Comparison of ENCODE assay signal across 17 cellular contexts in genomic region chr10:61905837-61906236, GRCh38. TPM values are rescaled to one million over a fixed set of nuclear protein-coding genes. Genes with fewer than 3 reads are reported as not detected.
DNase-seq lines count a peak whose midpoint lies in the region; ATAC-seq and TF ChIP-seq lines count a peak whose summit lies in the region.
"Had no signal": no experiment of that assay in that cellular context is flagged by ENCODE, and none has a peak within 500 bp of the region (broad histone marks: within the 10 kb centered on the region; RNA-seq: fewer than 3 reads in every experiment).

No MANE protein-coding gene starts in this region.

- H3K18ac ChIP-seq in IMR-90 (ENCODE audit: low read depth, low read length), result no peak overlapping the region

- H3K4me1 ChIP-seq in IMR-90 (ENCODE audit: control insufficient read depth, insufficient read depth, low read length) (peaks cover 6% of the 10 kb centered on the region; the same call in 1 of the 2 replicates), Karpas-422 (ENCODE audit: low read length) (peaks cover 32% of the 10 kb centered on the region)

- no peak overlapping the region for H3K27ac ChIP-seq in IMR-90 (ENCODE audit: insufficient read depth, low read length)
- no peak overlapping the region for H3K27ac ChIP-seq in Karpas-422 (ENCODE audit: low read length)
- H3K27ac ChIP-seq: ovary had no signal

- no peak overlapping the region for H4K91ac ChIP-seq in IMR-90 (ENCODE audit: insufficient read depth, low read depth, low read length)

- TF ChIP-seq RAD21 in IMR-90 (IDR thresholded peaks at IDR 0.05; ENCODE audit: low read length), result no peak

- CTCF ChIA-PET in IMR-90 (lab: Yijun Ruan, JAX), result interaction anchor here (0.6 to 2.3 kb wide), 3 partner anchors 9 to 155 kb away, joined by 3 to 6 read pairs (median 3); no protein-coding TSS in a partner anchor

- ATAC-seq in IMR-90 (ENCODE audit: low read depth), result no peak
- no peak for ATAC-seq in central memory CD8-positive, alpha-beta T cell (replicated peaks; ENCODE audit: extremely low read depth, poor library complexity, severe bottlenecking)
- ATAC-seq in stimulated activated effector memory CD8-positive, alpha-beta T cell treated with anti-CD3 and anti-CD28 coated beads, Interleukin-12 subunit alpha, Interleukin-12 subunit beta, amount 100 ng/mL, for 72 hours, result no peak
- ATAC-seq in GM19328 (IDR thresholded peaks at IDR 0.05; ENCODE audit: unreplicated experiment), result no peak
- ATAC-seq: activated CD8-positive, alpha-beta T cell treated with anti-CD3 and anti-CD28 coated beads for 36 hours; left lobe of liver had no signal

- H3K9ac ChIP-seq in IMR-90 (ENCODE audit: low read depth, low read length) (no peak overlapping the region), Karpas-422 (ENCODE audit: low read length) (no peak overlapping the region)
- H3K9ac ChIP-seq: SK-N-SH had no signal

- H2BK120ac ChIP-seq in IMR-90 (ENCODE audit: low read depth, low read length), result no peak overlapping the region

- H3K23ac ChIP-seq in IMR-90 (ENCODE audit: low read depth, low read length), result no peak overlapping the region

- no CpG with 5 or more reads among the region's 1 CpG for WGBS in IMR-90 (ENCODE audit: extremely low coverage in 2 of 2, insufficient read length in 1 of 2), 2 experiments

- H2BK5ac ChIP-seq in IMR-90 (ENCODE audit: low read depth, low read length, poor library complexity, severe bottlenecking), result no peak overlapping the region

- TF ChIP-seq POLR2A in IMR-90 (IDR thresholded peaks at IDR 0.05; ENCODE audit: low read depth, low read length), result no peak

- H3K4me3 Mint-ChIP-seq in T-helper 1 cell treated with Interleukin-12 subunit alpha and Interleukin-12 subunit beta and Interleukin-4 antibody, amounts not matched to agents 30 μg/mL and 1 μg/mL, for 36 hours, result peak overlapping the region; percentile 24
- H3K4me3 Mint-ChIP-seq in central memory CD8-positive, alpha-beta T cell, result peak overlapping the region; percentile 87
- peak overlapping the region; percentile 75 for H3K4me3 Mint-ChIP-seq in stimulated activated effector memory CD8-positive, alpha-beta T cell treated with anti-CD3 and anti-CD28 coated beads, Interleukin-12 subunit alpha, Interleukin-12 subunit beta, amount 100 ng/mL, for 72 hours

- no peak for DNase-seq in T-helper 1 cell
- DNase-seq in IMR-90, result no peak
- no peak for DNase-seq in central memory CD8-positive, alpha-beta T cell (ENCODE audit: low spot score in 2 of 2)
- DNase-seq in stimulated activated effector memory CD8-positive, alpha-beta T cell treated with anti-CD3 and anti-CD28 coated beads, Interleukin-12 subunit alpha, Interleukin-12 subunit beta, amount 100 ng/mL, for 72 hours (ENCODE audit: low spot score in 2 of 2), result no peak
- no peak for DNase-seq in nucleus accumbens (lab: John Stamatoyannopoulos, UW)
- DNase-seq in Karpas-422, result no peak
- DNase-seq: 8988T; activated CD8-positive, alpha-beta T cell treated with anti-CD3 and anti-CD28 coated beads for 36 hours; NCI-H1105 treated with DMSO at 0.1 percent for 48 hours; NCI-H82; ovary; SK-N-SH had no signal

- H3K9me1 ChIP-seq in IMR-90 (ENCODE audit: insufficient read depth, low read length), result peaks cover 10% of the 10 kb centered on the region

- H3K9me3 Mint-ChIP-seq in T-helper 1 cell treated with Interleukin-12 subunit alpha and Interleukin-12 subunit beta and Interleukin-4 antibody, amounts not matched to agents 30 μg/mL and 1 μg/mL, for 36 hours, result no peaks in the 10 kb centered on the region
- H3K9me3 Mint-ChIP-seq in central memory CD8-positive, alpha-beta T cell, result no peaks in the 10 kb centered on the region
- no peaks in the 10 kb centered on the region for H3K9me3 Mint-ChIP-seq in stimulated activated effector memory CD8-positive, alpha-beta T cell treated with anti-CD3 and anti-CD28 coated beads, Interleukin-12 subunit alpha, Interleukin-12 subunit beta, amount 100 ng/mL, for 72 hours
- H3K9me3 Mint-ChIP-seq: activated CD8-positive, alpha-beta T cell treated with anti-CD3 and anti-CD28 coated beads for 36 hours; activated T-helper 2 cell treated with anti-CD3 and anti-CD28 coated beads, Interferon-gamma antibody, Interleukin-2, Interleukin-4, amounts not matched to agents 10 μg/mL and 5 μg/mL and 100 μg/mL, durations not matched to agents 14 hours and 24 hours and 36 hours had no signal

- H3K4me1 Mint-ChIP-seq in T-helper 1 cell treated with Interleukin-12 subunit alpha and Interleukin-12 subunit beta and Interleukin-4 antibody, amounts not matched to agents 30 μg/mL and 1 μg/mL, for 36 hours (ENCODE audit: low read depth), result peaks cover 44% of the 10 kb centered on the region
- H3K4me1 Mint-ChIP-seq in central memory CD8-positive, alpha-beta T cell, result peaks cover 37% of the 10 kb centered on the region
- H3K4me1 Mint-ChIP-seq in stimulated activated effector memory CD8-positive, alpha-beta T cell treated with anti-CD3 and anti-CD28 coated beads, Interleukin-12 subunit alpha, Interleukin-12 subunit beta, amount 100 ng/mL, for 72 hours, result peaks cover 22% of the 10 kb centered on the region

- H3K36me3 ChIP-seq in IMR-90 (ENCODE audit: control insufficient read depth, insufficient read depth, low read length) (peaks cover 15% of the 10 kb centered on the region), Karpas-422 (ENCODE audit: insufficient read depth, low read length) (no peaks in the 10 kb centered on the region)
- H3K36me3 ChIP-seq: HAP-1, ovary had no signal

- H3K27ac Mint-ChIP-seq in T-helper 1 cell treated with Interleukin-12 subunit alpha and Interleukin-12 subunit beta and Interleukin-4 antibody, amounts not matched to agents 30 μg/mL and 1 μg/mL, for 36 hours, result no peak overlapping the region
- no peak overlapping the region for H3K27ac Mint-ChIP-seq in central memory CD8-positive, alpha-beta T cell (ENCODE audit: low read depth)
- H3K27ac Mint-ChIP-seq in stimulated activated effector memory CD8-positive, alpha-beta T cell treated with anti-CD3 and anti-CD28 coated beads, Interleukin-12 subunit alpha, Interleukin-12 subunit beta, amount 100 ng/mL, for 72 hours, result peak overlapping the region; percentile 100

- no peaks in the 10 kb centered on the region for H3K9me2 ChIP-seq in Karpas-422 (replicated peaks; ENCODE audit: insufficient read depth, low read length)
- H3K9me2 ChIP-seq: SK-N-SH had no signal

- H3K36me3 Mint-ChIP-seq in T-helper 1 cell treated with Interleukin-12 subunit alpha and Interleukin-12 subunit beta and Interleukin-4 antibody, amounts not matched to agents 30 μg/mL and 1 μg/mL, for 36 hours (ENCODE audit: low read depth), result peaks cover 42% of the 10 kb centered on the region
- peaks cover 23% of the 10 kb centered on the region for H3K36me3 Mint-ChIP-seq in central memory CD8-positive, alpha-beta T cell (ENCODE audit: insufficient read depth)
- H3K36me3 Mint-ChIP-seq in stimulated activated effector memory CD8-positive, alpha-beta T cell treated with anti-CD3 and anti-CD28 coated beads, Interleukin-12 subunit alpha, Interleukin-12 subunit beta, amount 100 ng/mL, for 72 hours, result peaks cover 69% of the 10 kb centered on the region

- peaks cover 39% of the 10 kb centered on the region; the same call in 1 of the 2 replicates for H4K20me1 ChIP-seq in IMR-90 (ENCODE audit: insufficient read depth, low read length)
- H4K20me1 ChIP-seq in Karpas-422 (ENCODE audit: insufficient read depth, low read depth, low read length), result peaks cover 4% of the 10 kb centered on the region; the same call in 1 of the 2 replicates

- H3K56ac ChIP-seq in IMR-90 (ENCODE audit: extremely low read depth, insufficient read depth, low read length), result no peak overlapping the region

- H3K9me3 ChIP-seq in IMR-90 (ENCODE audit: control insufficient read depth, insufficient read depth, low read length), result no peaks in the 10 kb centered on the region
- H3K9me3 ChIP-seq in Karpas-422 (ENCODE audit: low read length), result no peaks in the 10 kb centered on the region
- H3K9me3 ChIP-seq: HAP-1, ovary, SK-N-SH had no signal

- POLR2A ChIA-PET in IMR-90 (lab: Charles Lee; ENCODE audit: unreplicated experiment), result interaction anchor here (0.6 to 1.6 kb wide), 2 partner anchors 144 to 412 kb away, joined by 6 to 7 read pairs; no protein-coding TSS in a partner anchor

- no peak overlapping the region for H4K8ac ChIP-seq in IMR-90 (ENCODE audit: low read depth in 2 of 2, low read length in 2 of 2)

- H3K4me2 ChIP-seq in IMR-90 (ENCODE audit: low read depth, low read length), result peak overlapping the region; percentile 25; the same call in 1 of the 2 replicates
- no peak overlapping the region for H3K4me2 ChIP-seq in Karpas-422 (ENCODE audit: low read depth, low read length, poor library complexity, severe bottlenecking)

- no peaks in the 10 kb centered on the region for H3K79me2 ChIP-seq in Karpas-422 (ENCODE audit: low read length)

- no peak overlapping the region for H2BK20ac ChIP-seq in IMR-90 (ENCODE audit: low read depth, low read length)

- H3K14ac ChIP-seq in IMR-90 (replicated peaks; ENCODE audit: low read depth, low read length), result no peak overlapping the region

- dilution Hi-C loops in IMR-90 (cut with HindIII; ENCODE audit: low sequenced_read_pairs, unreplicated experiment), result no loop called here

- H2BK15ac ChIP-seq in IMR-90 (ENCODE audit: low read depth, low read length), result no peak overlapping the region

- H2AK9ac ChIP-seq in IMR-90 (replicated peaks; ENCODE audit: low read depth, low read length, poor library complexity), result no peak overlapping the region

- no peak overlapping the region for H4K5ac ChIP-seq in IMR-90 (ENCODE audit: low read depth, low read length)

- no peaks in the 10 kb centered on the region for H3K27me3 Mint-ChIP-seq in T-helper 1 cell treated with Interleukin-12 subunit alpha and Interleukin-12 subunit beta and Interleukin-4 antibody, amounts not matched to agents 30 μg/mL and 1 μg/mL, for 36 hours (ENCODE audit: low read depth)
- no peaks in the 10 kb centered on the region for H3K27me3 Mint-ChIP-seq in central memory CD8-positive, alpha-beta T cell
- H3K27me3 Mint-ChIP-seq: activated CD8-positive, alpha-beta T cell treated with anti-CD3 and anti-CD28 coated beads for 36 hours had no signal

- no peaks in the 10 kb centered on the region for H3K27me3 ChIP-seq in IMR-90 (ENCODE audit: control insufficient read depth, insufficient read depth, low read length)
- H3K27me3 ChIP-seq in Karpas-422 (ENCODE audit: low read length), result 0 out of 2 replicates have a peak, but pooled peaks cover 2% of the 10 kb centered on the region
- H3K27me3 ChIP-seq: ovary had no signal

- H2AK5ac ChIP-seq in IMR-90 (ENCODE audit: low read depth, low read length), result no peak overlapping the region

- H3K4me3 ChIP-seq in IMR-90 (ENCODE audit: insufficient read depth, low read depth, low read length), result no peak overlapping the region
- H3K4me3 ChIP-seq in Karpas-422 (ENCODE audit: low read length), result no peak overlapping the region
- H3K4me3 ChIP-seq: HAP-1, ovary had no signal

- no TSS peak for BruUV-seq in IMR-90 (replicated peaks; lab: Mats Ljungman, UMichigan)

- in situ Hi-C loops in IMR-90 (cut with MboI; ENCODE audit: low sequenced_read_pairs), result loop anchor here (10.0 kb wide), 1 partner anchor 329 kb away; no protein-coding TSS in a partner anchor

- intact Hi-C loops in IMR-90 (cut with micrococcal nuclease), result loop anchor here (10.0 kb wide), 2 partner anchors 631 to 941 kb away; no protein-coding TSS in a partner anchor

- TF ChIP-seq CTCF in IMR-90 (conservative IDR thresholded peaks at IDR 0.05; ENCODE audit: low read depth, low read length), result no peak

- no peak overlapping the region for H3K4ac ChIP-seq in IMR-90 (ENCODE audit: low read depth, low read length)

- H3K79me1 ChIP-seq in IMR-90 (ENCODE audit: low read depth in 1 of 2, low read length in 2 of 2), result peaks cover 14 to 54% of the 10 kb centered on the region in 2 experiments

- H2AFZ ChIP-seq in IMR-90 (replicated peaks; ENCODE audit: low read length, poor library complexity) (no peak overlapping the region), Karpas-422 (ENCODE audit: low read length) (no peak overlapping the region)

RNA-seq across cellular contexts. Expression of gene ARID5B, which starts 4.3 kb away (rescaled TPM):
- total RNA-seq in IMR-90 (2012; rRNA removed), result 125 and 140 TPM in 2 replicates
- 41.0 and 43.7 TPM in 2 replicates for polyA plus RNA-seq in IMR-90 (2012; rRNA removed)
- 13.5 and 19.6 TPM in 2 replicates for polyA plus RNA-seq in IMR-90 (2012; cell fraction: cytosol; rRNA removed)
- polyA plus RNA-seq in IMR-90 (2012; cell fraction: nucleus; rRNA removed; ENCODE audit: low replicate concordance), result 21.1 and 46.7 TPM in 2 replicates
- 1.3 and 5.9 TPM in 2 replicates for total RNA-seq in Karpas-422 (2014; rRNA removed; shearing (Covaris generic); ENCODE audit: low replicate concordance)

Comparison
In these comparisons a context has a peak if more than half of its experiments do, and no peak if none do; other contexts are left out.
1. H3K4me3 Mint-ChIP-seq: peak in every context shown above with its lines; median percentile 87 in central memory CD8-positive, alpha-beta T cell; 75 in stimulated activated effector memory CD8-positive, alpha-beta T cell treated with anti-CD3 and anti-CD28 coated beads, Interleukin-12 subunit alpha, Interleukin-12 subunit beta, amount 100 ng/mL, for 72 hours; 24 in T-helper 1 cell treated with Interleukin-12 subunit alpha and Interleukin-12 subunit beta and Interleukin-4 antibody, amounts not matched to agents 30 μg/mL and 1 μg/mL, for 36 hours.
2. RNA of gene ARID5B, which starts 4.3 kb away (total RNA-seq): 125 to 140 TPM in IMR-90; 1.3 to 5.9 TPM in Karpas-422; every median in the first group is over 10 times any median in the second.